2 cellular contexts compared by ENCODE assay signal in the genomic region with DNA sequence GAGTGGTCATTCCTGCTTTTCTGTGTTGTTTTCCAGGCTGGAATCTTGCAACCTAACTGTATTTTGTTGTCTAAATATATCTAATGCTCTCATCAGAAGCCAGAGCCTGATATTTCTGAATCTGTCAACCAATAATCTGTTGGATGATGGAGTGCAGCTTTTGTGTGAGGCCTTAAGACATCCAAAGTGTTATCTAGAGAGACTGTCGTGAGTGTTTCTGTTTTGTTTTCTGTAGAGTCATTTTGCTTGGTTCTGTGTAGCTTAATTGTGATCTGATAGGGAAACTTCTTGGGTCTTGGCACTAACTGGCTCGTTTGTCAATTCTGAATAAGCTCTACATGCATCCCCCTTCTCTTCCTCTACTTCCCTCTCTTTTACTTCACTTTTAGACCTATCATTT.
TF ChIP-seq lines count a peak whose summit lies in the region.

No MANE protein-coding gene starts in this region.

TF ChIP-seq in GM23338, 12 proteins besides CTCF, POLR2A, EP300 and RAD21 (continues in another document):
- TF ChIP-seq STAT1 (IDR thresholded peaks at IDR 0.05; ENCODE audit: unreplicated experiment): no peak
- TF ChIP-seq, protein P1, sequence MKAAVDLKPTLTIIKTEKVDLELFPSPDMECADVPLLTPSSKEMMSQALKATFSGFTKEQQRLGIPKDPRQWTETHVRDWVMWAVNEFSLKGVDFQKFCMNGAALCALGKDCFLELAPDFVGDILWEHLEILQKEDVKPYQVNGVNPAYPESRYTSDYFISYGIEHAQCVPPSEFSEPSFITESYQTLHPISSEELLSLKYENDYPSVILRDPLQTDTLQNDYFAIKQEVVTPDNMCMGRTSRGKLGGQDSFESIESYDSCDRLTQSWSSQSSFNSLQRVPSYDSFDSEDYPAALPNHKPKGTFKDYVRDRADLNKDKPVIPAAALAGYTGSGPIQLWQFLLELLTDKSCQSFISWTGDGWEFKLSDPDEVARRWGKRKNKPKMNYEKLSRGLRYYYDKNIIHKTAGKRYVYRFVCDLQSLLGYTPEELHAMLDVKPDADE (IDR thresholded peaks at IDR 0.05): no peak
- TF ChIP-seq, protein P2, sequence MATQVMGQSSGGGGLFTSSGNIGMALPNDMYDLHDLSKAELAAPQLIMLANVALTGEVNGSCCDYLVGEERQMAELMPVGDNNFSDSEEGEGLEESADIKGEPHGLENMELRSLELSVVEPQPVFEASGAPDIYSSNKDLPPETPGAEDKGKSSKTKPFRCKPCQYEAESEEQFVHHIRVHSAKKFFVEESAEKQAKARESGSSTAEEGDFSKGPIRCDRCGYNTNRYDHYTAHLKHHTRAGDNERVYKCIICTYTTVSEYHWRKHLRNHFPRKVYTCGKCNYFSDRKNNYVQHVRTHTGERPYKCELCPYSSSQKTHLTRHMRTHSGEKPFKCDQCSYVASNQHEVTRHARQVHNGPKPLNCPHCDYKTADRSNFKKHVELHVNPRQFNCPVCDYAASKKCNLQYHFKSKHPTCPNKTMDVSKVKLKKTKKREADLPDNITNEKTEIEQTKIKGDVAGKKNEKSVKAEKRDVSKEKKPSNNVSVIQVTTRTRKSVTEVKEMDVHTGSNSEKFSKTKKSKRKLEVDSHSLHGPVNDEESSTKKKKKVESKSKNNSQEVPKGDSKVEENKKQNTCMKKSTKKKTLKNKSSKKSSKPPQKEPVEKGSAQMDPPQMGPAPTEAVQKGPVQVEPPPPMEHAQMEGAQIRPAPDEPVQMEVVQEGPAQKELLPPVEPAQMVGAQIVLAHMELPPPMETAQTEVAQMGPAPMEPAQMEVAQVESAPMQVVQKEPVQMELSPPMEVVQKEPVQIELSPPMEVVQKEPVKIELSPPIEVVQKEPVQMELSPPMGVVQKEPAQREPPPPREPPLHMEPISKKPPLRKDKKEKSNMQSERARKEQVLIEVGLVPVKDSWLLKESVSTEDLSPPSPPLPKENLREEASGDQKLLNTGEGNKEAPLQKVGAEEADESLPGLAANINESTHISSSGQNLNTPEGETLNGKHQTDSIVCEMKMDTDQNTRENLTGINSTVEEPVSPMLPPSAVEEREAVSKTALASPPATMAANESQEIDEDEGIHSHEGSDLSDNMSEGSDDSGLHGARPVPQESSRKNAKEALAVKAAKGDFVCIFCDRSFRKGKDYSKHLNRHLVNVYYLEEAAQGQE (IDR thresholded peaks at IDR 0.05; ENCODE audit: unreplicated experiment): no peak
- TF ChIP-seq NANOG (IDR thresholded peaks at IDR 0.05; ENCODE audit: borderline replicate concordance): no peak
- no peak for TF ChIP-seq EZH2 (IDR thresholded peaks at IDR 0.05; ENCODE audit: low read depth, unreplicated experiment)
- no peak for TF ChIP-seq CREB1 (CRISPR knock-in tag; IDR thresholded peaks at IDR 0.05; ENCODE audit: low read depth)
- no peak for TF ChIP-seq POLR2AphosphoS5 (IDR thresholded peaks at IDR 0.05; ENCODE audit: low read depth)
- TF ChIP-seq, protein P3, sequence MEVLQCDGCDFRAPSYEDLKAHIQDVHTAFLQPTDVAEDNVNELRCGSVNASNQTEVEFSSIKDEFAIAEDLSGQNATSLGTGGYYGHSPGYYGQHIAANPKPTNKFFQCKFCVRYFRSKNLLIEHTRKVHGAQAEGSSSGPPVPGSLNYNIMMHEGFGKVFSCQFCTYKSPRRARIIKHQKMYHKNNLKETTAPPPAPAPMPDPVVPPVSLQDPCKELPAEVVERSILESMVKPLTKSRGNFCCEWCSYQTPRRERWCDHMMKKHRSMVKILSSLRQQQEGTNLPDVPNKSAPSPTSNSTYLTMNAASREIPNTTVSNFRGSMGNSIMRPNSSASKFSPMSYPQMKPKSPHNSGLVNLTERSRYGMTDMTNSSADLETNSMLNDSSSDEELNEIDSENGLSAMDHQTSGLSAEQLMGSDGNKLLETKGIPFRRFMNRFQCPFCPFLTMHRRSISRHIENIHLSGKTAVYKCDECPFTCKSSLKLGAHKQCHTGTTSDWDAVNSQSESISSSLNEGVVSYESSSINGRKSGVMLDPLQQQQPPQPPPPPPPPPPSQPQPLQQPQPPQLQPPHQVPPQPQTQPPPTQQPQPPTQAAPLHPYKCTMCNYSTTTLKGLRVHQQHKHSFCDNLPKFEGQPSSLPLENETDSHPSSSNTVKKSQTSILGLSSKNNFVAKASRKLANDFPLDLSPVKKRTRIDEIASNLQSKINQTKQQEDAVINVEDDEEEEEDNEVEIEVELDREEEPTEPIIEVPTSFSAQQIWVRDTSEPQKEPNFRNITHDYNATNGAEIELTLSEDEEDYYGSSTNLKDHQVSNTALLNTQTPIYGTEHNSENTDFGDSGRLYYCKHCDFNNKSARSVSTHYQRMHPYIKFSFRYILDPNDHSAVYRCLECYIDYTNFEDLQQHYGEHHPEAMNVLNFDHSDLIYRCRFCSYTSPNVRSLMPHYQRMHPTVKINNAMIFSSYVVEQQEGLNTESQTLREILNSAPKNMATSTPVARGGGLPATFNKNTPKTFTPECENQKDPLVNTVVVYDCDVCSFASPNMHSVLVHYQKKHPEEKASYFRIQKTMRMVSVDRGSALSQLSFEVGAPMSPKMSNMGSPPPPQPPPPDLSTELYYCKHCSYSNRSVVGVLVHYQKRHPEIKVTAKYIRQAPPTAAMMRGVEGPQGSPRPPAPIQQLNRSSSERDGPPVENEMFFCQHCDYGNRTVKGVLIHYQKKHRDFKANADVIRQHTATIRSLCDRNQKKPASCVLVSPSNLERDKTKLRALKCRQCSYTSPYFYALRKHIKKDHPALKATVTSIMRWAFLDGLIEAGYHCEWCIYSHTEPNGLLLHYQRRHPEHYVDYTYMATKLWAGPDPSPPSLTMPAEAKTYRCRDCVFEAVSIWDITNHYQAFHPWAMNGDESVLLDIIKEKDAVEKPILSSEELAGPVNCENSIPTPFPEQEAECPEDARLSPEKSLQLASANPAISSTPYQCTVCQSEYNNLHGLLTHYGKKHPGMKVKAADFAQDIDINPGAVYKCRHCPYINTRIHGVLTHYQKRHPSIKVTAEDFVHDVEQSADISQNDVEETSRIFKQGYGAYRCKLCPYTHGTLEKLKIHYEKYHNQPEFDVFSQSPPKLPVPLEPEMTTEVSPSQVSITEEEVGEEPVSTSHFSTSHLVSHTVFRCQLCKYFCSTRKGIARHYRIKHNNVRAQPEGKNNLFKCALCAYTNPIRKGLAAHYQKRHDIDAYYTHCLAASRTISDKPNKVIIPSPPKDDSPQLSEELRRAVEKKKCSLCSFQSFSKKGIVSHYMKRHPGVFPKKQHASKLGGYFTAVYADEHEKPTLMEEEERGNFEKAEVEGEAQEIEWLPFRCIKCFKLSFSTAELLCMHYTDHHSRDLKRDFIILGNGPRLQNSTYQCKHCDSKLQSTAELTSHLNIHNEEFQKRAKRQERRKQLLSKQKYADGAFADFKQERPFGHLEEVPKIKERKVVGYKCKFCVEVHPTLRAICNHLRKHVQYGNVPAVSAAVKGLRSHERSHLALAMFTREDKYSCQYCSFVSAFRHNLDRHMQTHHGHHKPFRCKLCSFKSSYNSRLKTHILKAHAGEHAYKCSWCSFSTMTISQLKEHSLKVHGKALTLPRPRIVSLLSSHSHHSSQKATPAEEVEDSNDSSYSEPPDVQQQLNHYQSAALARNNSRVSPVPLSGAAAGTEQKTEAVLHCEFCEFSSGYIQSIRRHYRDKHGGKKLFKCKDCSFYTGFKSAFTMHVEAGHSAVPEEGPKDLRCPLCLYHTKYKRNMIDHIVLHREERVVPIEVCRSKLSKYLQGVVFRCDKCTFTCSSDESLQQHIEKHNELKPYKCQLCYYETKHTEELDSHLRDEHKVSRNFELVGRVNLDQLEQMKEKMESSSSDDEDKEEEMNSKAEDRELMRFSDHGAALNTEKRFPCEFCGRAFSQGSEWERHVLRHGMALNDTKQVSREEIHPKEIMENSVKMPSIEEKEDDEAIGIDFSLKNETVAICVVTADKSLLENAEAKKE (CRISPR knock-in tag; IDR thresholded peaks at IDR 0.05): no peak
- no peak for TF ChIP-seq JUNB (IDR thresholded peaks at IDR 0.05; ENCODE audit: unreplicated experiment)
- no peak for TF ChIP-seq ZNF114 (CRISPR knock-in tag; IDR thresholded peaks at IDR 0.05)

TF ChIP-seq in K562, 482 proteins besides CTCF, POLR2A, EP300 and RAD21:
- TF ChIP-seq, protein P4, sequence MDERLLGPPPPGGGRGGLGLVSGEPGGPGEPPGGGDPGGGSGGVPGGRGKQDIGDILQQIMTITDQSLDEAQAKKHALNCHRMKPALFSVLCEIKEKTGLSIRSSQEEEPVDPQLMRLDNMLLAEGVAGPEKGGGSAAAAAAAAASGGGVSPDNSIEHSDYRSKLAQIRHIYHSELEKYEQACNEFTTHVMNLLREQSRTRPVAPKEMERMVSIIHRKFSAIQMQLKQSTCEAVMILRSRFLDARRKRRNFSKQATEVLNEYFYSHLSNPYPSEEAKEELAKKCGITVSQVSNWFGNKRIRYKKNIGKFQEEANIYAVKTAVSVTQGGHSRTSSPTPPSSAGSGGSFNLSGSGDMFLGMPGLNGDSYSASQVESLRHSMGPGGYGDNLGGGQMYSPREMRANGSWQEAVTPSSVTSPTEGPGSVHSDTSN (CRISPR knock-in tag; IDR thresholded peaks at IDR 0.05; ENCODE audit: low read depth): no peak
- TF ChIP-seq, protein P4 (tag; conservative IDR thresholded peaks at IDR 0.05; ENCODE audit: low read depth): peak; percentile 68
- TF ChIP-seq TAF1 (IDR thresholded peaks at IDR 0.05; ENCODE audit: control insufficient read depth, extremely low read depth, insufficient read depth, low read length, severe bottlenecking) (no peak), MEIS2 (IDR thresholded peaks at IDR 0.05; ENCODE audit: partially characterized antibody) (peak; percentile 41)
